25 cellular contexts compared by ENCODE assay signal in the genomic region with DNA sequence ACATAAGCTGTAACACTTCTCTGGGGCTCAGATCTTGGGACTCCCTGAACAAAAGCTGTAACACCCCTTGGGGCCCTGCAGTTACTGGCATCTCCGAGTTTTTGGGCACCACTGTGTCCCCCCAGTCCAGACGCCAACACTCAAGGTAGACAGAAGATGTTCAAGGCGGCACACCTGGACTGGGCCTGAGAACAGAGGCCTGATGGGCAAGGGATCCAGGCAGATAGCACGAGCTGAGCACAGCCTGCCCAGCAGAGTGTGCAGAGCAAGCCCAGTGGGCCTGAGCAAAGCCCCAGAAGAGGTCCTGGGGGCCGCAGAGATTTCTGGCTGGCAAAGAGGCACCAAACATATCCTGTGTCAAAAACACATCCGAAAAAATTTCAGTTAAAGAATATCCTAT.
"Had no signal": no experiment of that assay in that cellular context is flagged by ENCODE, and none has a peak within 500 bp of the region (broad histone marks: within the 10 kb centered on the region; RNA-seq: fewer than 3 reads in every experiment).

No MANE protein-coding gene starts in this region.

- H3K4me3 Mint-ChIP-seq: immature natural killer cell; mesothelial cell of epicardium; naive B cell; natural killer cell; nephron progenitor cell; neural progenitor cell; stimulated activated naive B cell treated with anti-CD40 and anti-IgM and Interleukin-4, amounts not matched to agents 10 μg/mL and 1 μg/mL and 100 μg/mL, for 72 hours had no signal

- H3K27me3 Mint-ChIP-seq: naive B cell; progenitor cell of endocrine pancreas; stimulated activated naive B cell treated with anti-CD40 and anti-IgM and Interleukin-4, amounts not matched to agents 10 μg/mL and 1 μg/mL and 100 μg/mL, for 72 hours had no signal

- H3K4me2 ChIP-seq: neural progenitor cell, smooth muscle cell had no signal

- H3K27ac Mint-ChIP-seq: immature natural killer cell; mesothelial cell of epicardium; naive B cell; natural killer cell; nephron progenitor cell; neural progenitor cell; progenitor cell of endocrine pancreas; stimulated activated naive B cell treated with anti-CD40 and anti-IgM and Interleukin-4, amounts not matched to agents 10 μg/mL and 1 μg/mL and 100 μg/mL, for 72 hours had no signal

- H3K4me1 Mint-ChIP-seq: immature natural killer cell; mesothelial cell of epicardium; naive B cell; natural killer cell; nephron progenitor cell; neural progenitor cell; stimulated activated naive B cell treated with anti-CD40 and anti-IgM and Interleukin-4, amounts not matched to agents 10 μg/mL and 1 μg/mL and 100 μg/mL, for 72 hours had no signal

- ATAC-seq: natural killer cell; stimulated activated naive CD8-positive, alpha-beta T cell treated with anti-CD3 and anti-CD28 coated beads, Interleukin-15, Interleukin-2, amounts not matched to agents 100 U/mL and 50 U/mL, for 24 hours had no signal

- H3K9me3 ChIP-seq: ovary, right lobe of liver, testis, thyroid gland, vagina had no signal

- H3K9ac ChIP-seq: neural progenitor cell had no signal

- H3K27me3 ChIP-seq: neural progenitor cell, ovary, right atrium auricular region, right lobe of liver, stomach, testis, thyroid gland, transverse colon, upper lobe of left lung, vagina had no signal

- H3K4me1 ChIP-seq: left ventricle myocardium inferior, neural progenitor cell, right atrium auricular region, right lobe of liver, stomach, testis, thyroid gland, transverse colon, upper lobe of left lung, vagina had no signal

- H3K36me3 ChIP-seq: left ventricle myocardium inferior, neural progenitor cell, ovary, right atrium auricular region, right lobe of liver, stomach, thyroid gland, transverse colon, upper lobe of left lung, vagina had no signal

- H2AFZ ChIP-seq: neural progenitor cell had no signal

- H3K27ac ChIP-seq: left ventricle myocardium inferior, neural progenitor cell, ovary, right atrium auricular region, right lobe of liver, stomach, testis, thyroid gland, transverse colon, upper lobe of left lung, vagina had no signal

- H3K36me3 Mint-ChIP-seq: immature natural killer cell; mesothelial cell of epicardium; naive B cell; natural killer cell; neural progenitor cell; stimulated activated naive B cell treated with anti-CD40 and anti-IgM and Interleukin-4, amounts not matched to agents 10 μg/mL and 1 μg/mL and 100 μg/mL, for 72 hours had no signal

- H3K4me3 ChIP-seq: left ventricle myocardium inferior, neural progenitor cell, ovary, right atrium auricular region, right lobe of liver, smooth muscle cell, stomach, testis, thyroid gland, transverse colon, upper lobe of left lung, vagina had no signal

- DNase-seq: hypothalamus; immature natural killer cell; left ventricle myocardium inferior; naive B cell; natural killer cell; nephron progenitor cell; ovary; right lobe of liver; stimulated activated CD4-positive, alpha-beta T cell treated with anti-CD3 and anti-CD28 coated beads, Interleukin-1b, Interleukin-23, amount 100 ng/mL, for 48 hours; stimulated activated CD4-positive, alpha-beta T cell treated with anti-CD3 and anti-CD28 coated beads, Interleukin-2, amount 100 ng/mL, for 48 hours; stimulated activated CD4-positive, alpha-beta T cell treated with anti-CD3 and anti-CD28 coated beads, Interleukin-4, amount 100 ng/mL, for 4 hours; stimulated activated CD8-positive, alpha-beta memory T cell treated with anti-CD3 and anti-CD28 coated beads, Interleukin-4, amount 100 ng/mL, for 48 hours; stimulated activated naive B cell treated with anti-CD40 and anti-IgM and Interleukin-4, amounts not matched to agents 10 μg/mL and 1 μg/mL and 100 μg/mL, for 72 hours; stimulated activated naive CD8-positive, alpha-beta T cell treated with anti-CD3 and anti-CD28 coated beads, Interleukin-15, Interleukin-2, amounts not matched to agents 100 U/mL and 50 U/mL, for 24 hours; stomach; testis; thyroid gland; transverse colon had no signal
